Comparison of ENCODE assay signal across 1 cellular context in genomic region chr21:42302292-42302650, GRCh38.
TF ChIP-seq lines count a peak whose summit lies in the region.

No MANE protein-coding gene starts in this region.

TF ChIP-seq in GM23338, 12 proteins besides CTCF, POLR2A, EP300 and RAD21 (continued from another document):
- TF ChIP-seq ZNF462 (CRISPR knock-in tag; IDR thresholded peaks at IDR 0.05) (no peak), ZNF331 (CRISPR knock-in tag; IDR thresholded peaks at IDR 0.05; ENCODE audit: low read depth) (no peak), REST (IDR thresholded peaks at IDR 0.05; ENCODE audit: unreplicated experiment) (no peak), POLR2AphosphoS5 (IDR thresholded peaks at IDR 0.05; ENCODE audit: low read depth) (no peak), CREB1 (CRISPR knock-in tag; IDR thresholded peaks at IDR 0.05; ENCODE audit: low read depth) (no peak), EZH2phosphoT487 (IDR thresholded peaks at IDR 0.05; ENCODE audit: unreplicated experiment) (no peak), NANOG (IDR thresholded peaks at IDR 0.05; ENCODE audit: borderline replicate concordance) (no peak), ZNF114 (CRISPR knock-in tag; IDR thresholded peaks at IDR 0.05) (no peak)
